In the genomic region with DNA sequence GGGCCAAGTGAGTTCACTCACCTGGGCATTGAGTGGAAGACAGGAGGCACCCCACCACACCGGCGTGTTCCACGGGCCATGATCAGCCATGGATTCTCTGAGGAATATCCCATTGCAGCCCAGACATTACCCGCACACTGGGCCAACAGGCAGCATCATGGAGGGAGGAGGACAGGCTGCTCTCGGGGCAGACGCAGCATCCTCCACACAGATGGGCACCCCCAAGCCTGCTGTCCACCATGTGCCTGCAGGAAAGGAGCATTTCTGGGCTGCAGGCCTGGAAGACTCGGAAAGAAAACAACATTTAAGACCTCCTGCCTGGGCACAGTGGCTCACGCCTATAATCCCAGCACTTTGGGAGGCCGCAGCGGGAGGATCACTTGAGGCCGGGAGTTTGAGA, we compare ENCODE assay signal across 24 cellular contexts.
"Had no signal": no experiment of that assay in that cellular context is flagged by ENCODE, and none has a peak within 500 bp of the region (broad histone marks: within the 10 kb centered on the region; RNA-seq: fewer than 3 reads in every experiment).

No MANE protein-coding gene starts in this region.

- H3K36me3 ChIP-seq: prostate gland, uterus had no signal

- H3K27me3 Mint-ChIP-seq: effector memory CD8-positive, alpha-beta T cell; naive B cell; natural killer cell treated with Interleukin-12 subunit alpha and Interleukin-12 subunit beta and Interleukin-15 and Interleukin-18, amount 100 ng/mL, for 72 hours; stimulated activated naive CD8-positive, alpha-beta T cell treated with anti-CD3 and anti-CD28 coated beads, Interleukin-15, Interleukin-2, amounts not matched to agents 100 ng/mL and 50 ng/mL, for 24 hours had no signal

- H3K4me1 ChIP-seq: prostate gland, tibial nerve, upper lobe of left lung, uterus had no signal

- H3K4me2 ChIP-seq: smooth muscle cell had no signal

- H3K4me3 ChIP-seq: mucosa of descending colon, prostate gland, right atrium auricular region, smooth muscle cell, thoracic aorta, tibial nerve, upper lobe of left lung, uterus had no signal

- H3K27ac ChIP-seq: prostate gland, thoracic aorta, tibial nerve, upper lobe of left lung, uterus had no signal

- H3K36me3 Mint-ChIP-seq: natural killer cell treated with Interleukin-12 subunit alpha and Interleukin-12 subunit beta and Interleukin-15 and Interleukin-18, amount 100 ng/mL, for 72 hours; stimulated activated effector memory CD8-positive, alpha-beta T cell treated with anti-CD3 and anti-CD28 coated beads, Interleukin-12 subunit alpha, Interleukin-12 subunit beta, amount 100 ng/mL, for 72 hours had no signal

- H3K27me3 ChIP-seq: right atrium auricular region, tibial nerve, upper lobe of left lung, uterus had no signal

- H3K9me3 ChIP-seq: mucosa of descending colon, prostate gland, right atrium auricular region, thoracic aorta, tibial nerve, upper lobe of left lung, uterus had no signal

- FAIRE-seq: endometrium, frontal cortex, kidney had no signal

- DNase-seq: cortex of kidney; effector memory CD8-positive, alpha-beta T cell; head of caudate nucleus; kidney; mesenchymal stem cell; mucosa of descending colon; naive B cell; stimulated activated CD4-positive, alpha-beta T cell treated with anti-CD3 and anti-CD28 coated beads, Interleukin-12 subunit alpha, Interleukin-12 subunit beta, amount 100 ng/mL, for 4 hours; stimulated activated CD4-positive, alpha-beta T cell treated with anti-CD3 and anti-CD28 coated beads, Interleukin-1b, Interleukin-23, amount 100 ng/mL, for 48 hours; stimulated activated CD4-positive, alpha-beta T cell treated with anti-CD3 and anti-CD28 coated beads, Interleukin-4, amount 100 ng/mL, for 1 hour; upper lobe of left lung; uterus had no signal

- H3K4me3 Mint-ChIP-seq: effector memory CD8-positive, alpha-beta T cell; mesothelial cell of epicardium; naive B cell; natural killer cell treated with Interleukin-12 subunit alpha and Interleukin-12 subunit beta and Interleukin-15 and Interleukin-18, amount 100 ng/mL, for 72 hours; neural crest cell; stimulated activated effector memory CD8-positive, alpha-beta T cell treated with anti-CD3 and anti-CD28 coated beads, Interleukin-12 subunit alpha, Interleukin-12 subunit beta, amount 100 ng/mL, for 72 hours; stimulated activated naive CD8-positive, alpha-beta T cell treated with anti-CD3 and anti-CD28 coated beads, Interleukin-15, Interleukin-2, amounts not matched to agents 100 ng/mL and 50 ng/mL, for 24 hours had no signal

- H3K9me3 Mint-ChIP-seq: effector memory CD8-positive, alpha-beta T cell; mesothelial cell of epicardium; naive B cell; natural killer cell treated with Interleukin-12 subunit alpha and Interleukin-12 subunit beta and Interleukin-15 and Interleukin-18, amount 100 ng/mL, for 72 hours; neural crest cell; stimulated activated effector memory CD8-positive, alpha-beta T cell treated with anti-CD3 and anti-CD28 coated beads, Interleukin-12 subunit alpha, Interleukin-12 subunit beta, amount 100 ng/mL, for 72 hours; stimulated activated naive CD8-positive, alpha-beta T cell treated with anti-CD3 and anti-CD28 coated beads, Interleukin-15, Interleukin-2, amounts not matched to agents 100 ng/mL and 50 ng/mL, for 24 hours had no signal

- H3K27ac Mint-ChIP-seq: mesothelial cell of epicardium; stimulated activated naive CD8-positive, alpha-beta T cell treated with anti-CD3 and anti-CD28 coated beads, Interleukin-15, Interleukin-2, amounts not matched to agents 100 ng/mL and 50 ng/mL, for 24 hours had no signal

- H3K4me1 Mint-ChIP-seq: mesothelial cell of epicardium; stimulated activated effector memory CD8-positive, alpha-beta T cell treated with anti-CD3 and anti-CD28 coated beads, Interleukin-12 subunit alpha, Interleukin-12 subunit beta, amount 100 ng/mL, for 72 hours had no signal
